ENCODE assay signal across 24 cellular contexts in the genomic region with DNA sequence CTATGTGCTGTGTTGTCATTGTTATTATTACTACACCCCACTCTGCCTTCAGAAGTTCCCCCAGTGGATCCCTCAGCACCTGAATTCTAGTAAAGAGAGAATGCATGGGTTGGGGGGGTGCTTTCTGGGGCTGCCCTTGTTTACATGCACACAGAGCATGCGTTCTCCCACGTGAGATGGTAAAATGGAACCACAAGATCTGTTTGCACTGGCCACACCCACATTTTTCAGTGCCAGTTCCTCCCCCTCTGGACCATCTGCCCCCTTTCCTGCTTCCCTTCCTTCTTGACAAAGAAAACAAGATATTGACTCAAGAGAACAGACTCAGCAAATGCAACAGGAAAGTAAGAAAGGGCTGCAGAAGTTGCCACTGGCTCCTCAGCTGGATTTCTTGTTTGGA. TPM values are rescaled to one million over a fixed set of nuclear protein-coding genes. Genes with fewer than 3 reads are reported as not detected.
"Had no signal": no experiment of that assay in that cellular context is flagged by ENCODE, and none has a peak within 500 bp of the region (broad histone marks: within the 10 kb centered on the region; RNA-seq: fewer than 3 reads in every experiment).

No MANE protein-coding gene starts in this region.

- H3K36me3 Mint-ChIP-seq: natural killer cell treated with Interleukin-12 subunit alpha and Interleukin-12 subunit beta and Interleukin-15 and Interleukin-18, amount 100 ng/mL, for 72 hours; stimulated activated effector memory CD8-positive, alpha-beta T cell treated with anti-CD3 and anti-CD28 coated beads, Interleukin-12 subunit alpha, Interleukin-12 subunit beta, amount 100 ng/mL, for 72 hours had no signal

- H3K4me3 ChIP-seq: coronary artery, esophagus squamous epithelium, lung, prostate gland, right atrium auricular region, smooth muscle cell, thoracic aorta, tibial nerve, upper lobe of left lung had no signal

- H3K4me1 Mint-ChIP-seq: memory B cell, naive B cell, neural crest cell had no signal

- H3K27ac Mint-ChIP-seq: memory B cell; naive B cell; natural killer cell treated with Interleukin-12 subunit alpha and Interleukin-12 subunit beta and Interleukin-15 and Interleukin-18, amount 100 ng/mL, for 72 hours; stimulated activated effector memory CD8-positive, alpha-beta T cell treated with anti-CD3 and anti-CD28 coated beads, Interleukin-12 subunit alpha, Interleukin-12 subunit beta, amount 100 ng/mL, for 72 hours had no signal

- ATAC-seq: natural killer cell treated with Interleukin-12 subunit alpha and Interleukin-12 subunit beta and Interleukin-15 and Interleukin-18, amount 100 ng/mL, for 72 hours; sciatic nerve; stimulated activated effector memory CD8-positive, alpha-beta T cell treated with anti-CD3 and anti-CD28 coated beads, Interleukin-12 subunit alpha, Interleukin-12 subunit beta, amount 100 ng/mL, for 72 hours; stimulated activated naive CD8-positive, alpha-beta T cell treated with anti-CD3 and anti-CD28 coated beads, Interleukin-15, Interleukin-2, amounts not matched to agents 100 U/mL and 50 U/mL, for 24 hours had no signal

- H3K4me3 Mint-ChIP-seq: memory B cell; naive B cell; natural killer cell treated with Interleukin-12 subunit alpha and Interleukin-12 subunit beta and Interleukin-15 and Interleukin-18, amount 100 ng/mL, for 72 hours; neural crest cell; stimulated activated effector memory CD8-positive, alpha-beta T cell treated with anti-CD3 and anti-CD28 coated beads, Interleukin-12 subunit alpha, Interleukin-12 subunit beta, amount 100 ng/mL, for 72 hours had no signal

- H3K9me3 Mint-ChIP-seq: natural killer cell treated with Interleukin-12 subunit alpha and Interleukin-12 subunit beta and Interleukin-15 and Interleukin-18, amount 100 ng/mL, for 72 hours; neural crest cell; stimulated activated effector memory CD8-positive, alpha-beta T cell treated with anti-CD3 and anti-CD28 coated beads, Interleukin-12 subunit alpha, Interleukin-12 subunit beta, amount 100 ng/mL, for 72 hours had no signal

- DNase-seq: dermis blood vessel endothelial cell; effector memory CD4-positive, alpha-beta T cell; erythroblast; esophagus squamous epithelium; head of caudate nucleus; naive B cell; stimulated activated CD4-positive, alpha-beta T cell treated with anti-CD3 and anti-CD28 coated beads, Interleukin-2, amount 100 ng/mL, for 24 hours; stimulated activated CD4-positive, alpha-beta T cell treated with anti-CD3 and anti-CD28 coated beads, Interleukin-4, amount 100 ng/mL, for 24 hours; stimulated activated naive CD8-positive, alpha-beta T cell treated with anti-CD3 and anti-CD28 coated beads, Interleukin-15, Interleukin-2, amounts not matched to agents 100 U/mL and 50 U/mL, for 24 hours; upper lobe of left lung had no signal

RNA-seq across cellular contexts. Expression of gene SLC6A17, which starts 8.9 kb away (rescaled TPM):
- total RNA-seq: liver; natural killer cell treated with Interleukin-12 subunit alpha and Interleukin-12 subunit beta and Interleukin-15 and Interleukin-18, amount 100 ng/mL, for 72 hours; right atrium auricular region; sciatic nerve had no signal

RNA-seq across cellular contexts. Expression of gene UBL4B, which starts 46.9 kb away (rescaled TPM):
- total RNA-seq: dermis blood vessel endothelial cell; liver; lung; mononuclear cell; natural killer cell treated with Interleukin-12 subunit alpha and Interleukin-12 subunit beta and Interleukin-15 and Interleukin-18, amount 100 ng/mL, for 72 hours; neural crest cell; right atrium auricular region; sciatic nerve; smooth muscle cell; thoracic aorta; upper lobe of left lung had no signal
